23 cellular contexts compared by ENCODE assay signal in genomic region chr22:20219667-20220628, GRCh38. TPM values are rescaled to one million over a fixed set of nuclear protein-coding genes. Genes with fewer than 3 reads are reported as not detected.
A peak's percentile ranks its signal among the peaks of the same experiment; 100 is the strongest.
DNase-seq lines count a peak whose midpoint lies in the region; ATAC-seq, FAIRE-seq and TF ChIP-seq lines count a peak whose summit lies in the region.
"Had no signal": no experiment of that assay in that cellular context is flagged by ENCODE, and none has a peak within 500 bp of the region (broad histone marks: within the 10 kb centered on the region; RNA-seq: fewer than 3 reads in every experiment).

No MANE protein-coding gene starts in this region.

- H4K5ac ChIP-seq in IMR-90 (ENCODE audit: low read depth, low read length) = no peak overlapping the region

- TF ChIP-seq RAD21 in HepG2 (CRISPR knock-in tag; IDR thresholded peaks at IDR 0.05) (no peak), IMR-90 (IDR thresholded peaks at IDR 0.05; ENCODE audit: low read length) (no peak)

- H4K91ac ChIP-seq in IMR-90 (ENCODE audit: insufficient read depth, low read depth, low read length) (no peak overlapping the region), neuronal stem cell (ENCODE audit: low read depth, low read length, poor library complexity) (peak overlapping the region; percentile 76)

- H3K18ac ChIP-seq in IMR-90 (ENCODE audit: low read depth, low read length) (no peak overlapping the region), neuronal stem cell (ENCODE audit: low read length) (peak overlapping the region; percentile 76)

- no peak overlapping the region for H2AFZ ChIP-seq in HepG2 (ENCODE audit: low read length)
- peak overlapping the region; percentile 4 for H2AFZ ChIP-seq in IMR-90 (replicated peaks; ENCODE audit: low read length, poor library complexity)
- H2AFZ ChIP-seq in neuronal stem cell (ENCODE audit: low read length) = peak overlapping the region; percentile 62

- no peak overlapping the region for H2BK15ac ChIP-seq in IMR-90 (ENCODE audit: low read depth, low read length)
- H2BK15ac ChIP-seq in neuronal stem cell (ENCODE audit: low read length) = peak overlapping the region; percentile 70

- H3K27ac ChIP-seq in HepG2 (ENCODE audit: extremely low read length, insufficient read depth, low read length) (no peak overlapping the region), right lobe of liver (no peak overlapping the region), IMR-90 (ENCODE audit: insufficient read depth, low read length) (no peak overlapping the region), SJCRH30 (no peak overlapping the region), neuronal stem cell (replicated peaks; ENCODE audit: low read length) (no peak overlapping the region), ascending aorta (no peak overlapping the region)
- H3K27ac ChIP-seq: body of pancreas, heart right ventricle, neutrophil, psoas muscle, transverse colon had no signal

- H3K4me3 ChIP-seq in HepG2 (replicated peaks in 1 of 3; ENCODE audit: insufficient read depth in 1 of 3, low read depth in 2 of 3, low read length in 3 of 3) (no peak overlapping the region), right lobe of liver (no peak overlapping the region), IMR-90 (ENCODE audit: insufficient read depth, low read depth, low read length) (no peak overlapping the region), SJCRH30 (no peak overlapping the region), neuronal stem cell (ENCODE audit: low read length in 2 of 2) (no peak overlapping the region), ascending aorta (no peak overlapping the region)
- H3K4me3 ChIP-seq: body of pancreas, heart right ventricle, psoas muscle, transverse colon had no signal

- no peak overlapping the region for H3K56ac ChIP-seq in IMR-90 (ENCODE audit: extremely low read depth, insufficient read depth, low read length)

- no peak overlapping the region for H4K8ac ChIP-seq in IMR-90 (ENCODE audit: low read depth in 2 of 2, low read length in 2 of 2)
- H4K8ac ChIP-seq in neuronal stem cell (ENCODE audit: low read depth, low read length) = no peak overlapping the region

- peaks cover 2% of the 10 kb centered on the region; the same call in 1 of the 2 replicates for H3K9me1 ChIP-seq in IMR-90 (ENCODE audit: insufficient read depth, low read length)

- H3K79me1 ChIP-seq in IMR-90 (ENCODE audit: low read depth in 1 of 2, low read length in 2 of 2) = no peaks in the 10 kb centered on the region
- H3K79me1 ChIP-seq in neuronal stem cell (ENCODE audit: low read depth, low read length) = no peaks in the 10 kb centered on the region

- TF ChIP-seq CTCF in HepG2 (CRISPR knock-in tag; IDR thresholded peaks at IDR 0.05) (no peak), right lobe of liver (IDR thresholded peaks at IDR 0.05) (no peak), IMR-90 (conservative IDR thresholded peaks at IDR 0.05; ENCODE audit: low read depth, low read length) (no peak), ascending aorta (IDR thresholded peaks at IDR 0.05) (no peak)

- H3K4me1 ChIP-seq in HepG2 (ENCODE audit: insufficient read depth, low read length) (0 out of 2 replicates have a peak, but pooled peaks cover 10% of the 10 kb centered on the region), right lobe of liver (peaks cover 0 to 37% (median 14%) of the 10 kb centered on the region in 4 donors), IMR-90 (ENCODE audit: control insufficient read depth, insufficient read depth, low read length) (no peaks in the 10 kb centered on the region), SJCRH30 (no peaks in the 10 kb centered on the region), neuronal stem cell (ENCODE audit: control insufficient read depth in 2 of 2, insufficient read depth in 1 of 2, low read depth in 1 of 2, low read length in 2 of 2) (peaks cover 0 to 4% of the 10 kb centered on the region in 2 donors), ascending aorta (peaks cover 8 to 21% of the 10 kb centered on the region in 2 donors)
- H3K4me1 ChIP-seq: transverse colon had no signal

- CTCF ChIA-PET in HepG2 (lab: Yijun Ruan, JAX; ENCODE audit: low intra/inter-chr PET ratio, low total read pairs) = no interaction called here
- CTCF ChIA-PET in IMR-90 (lab: Yijun Ruan, JAX) = no interaction called here

- no peak overlapping the region for H3K14ac ChIP-seq in IMR-90 (replicated peaks; ENCODE audit: low read depth, low read length)
- H3K14ac ChIP-seq in neuronal stem cell (ENCODE audit: low read length) = peak overlapping the region; percentile 1

- H4K20me1 ChIP-seq in HepG2 (ENCODE audit: insufficient read depth, low read length) (no peaks in the 10 kb centered on the region), IMR-90 (ENCODE audit: insufficient read depth, low read length) (0 out of 2 replicates have a peak, but pooled peaks cover under 1% of the 10 kb centered on the region)

- intact Hi-C loops in HepG2 (cut with micrococcal nuclease; ENCODE audit: unreplicated experiment) (no loop called here), right lobe of liver (cut with DNase I) (no loop called here), IMR-90 (cut with micrococcal nuclease) (no loop called here), ascending aorta (cut with DNase I) (no loop called here)

- TF ChIP-seq POLR2A in HepG2 (IDR thresholded peaks at IDR 0.05; ENCODE audit: insufficient read depth in 1 of 2, low read depth in 2 of 2, low read length in 2 of 2) (no peak), right lobe of liver (IDR thresholded peaks at IDR 0.05) (no peak), IMR-90 (IDR thresholded peaks at IDR 0.05; ENCODE audit: low read depth, low read length) (no peak)

- DNase-seq in HepG2 (ENCODE audit: low spot score) = no peak
- no peak for DNase-seq in right lobe of liver
- no peak for DNase-seq in IMR-90
- peak; percentile 23 to 36 for DNase-seq in SJCRH30
- no peak for DNase-seq in neuronal stem cell (ENCODE audit: low spot score)
- DNase-seq in ascending aorta (ENCODE audit: low spot score in 2 of 2) = no peak
- no peak for DNase-seq in NCI-H1436 (lab: John Stamatoyannopoulos, UW)
- DNase-seq: activated CD8-positive, alpha-beta memory T cell treated with anti-CD3 and anti-CD28 coated beads for 24 hours; activated gamma-delta T cell treated with Interleukin-2 at 50 U/mL for 16 hours; activated naive CD8-positive, alpha-beta T cell treated with anti-CD3 and anti-CD28 coated beads, Interleukin-2, amount 50 U/mL, for 24 hours; activated T-cell treated with anti-CD3 and anti-CD28 coated beads, Interleukin-2, amount 50 U/mL, for 1 hour; body of pancreas; CD4-positive, alpha-beta T cell; heart right ventricle; left cardiac atrium; NCI-H2107; NCI-H526; psoas muscle; stimulated activated CD8-positive, alpha-beta memory T cell treated with anti-CD3 and anti-CD28 coated beads, Interleukin-4, amount 100 ng/mL, for 48 hours; transverse colon had no signal

- H3K79me2 ChIP-seq in HepG2 (ENCODE audit: insufficient read depth, low read length) = no peaks in the 10 kb centered on the region

- no peak overlapping the region for H2BK12ac ChIP-seq in neuronal stem cell (ENCODE audit: low read length)

- no peaks in the 10 kb centered on the region for H3K36me3 ChIP-seq in HepG2 (replicated peaks in 1 of 2; ENCODE audit: control insufficient read depth in 1 of 2, insufficient read depth in 2 of 2, low read length in 2 of 2)
- no peaks in the 10 kb centered on the region for H3K36me3 ChIP-seq in right lobe of liver
- H3K36me3 ChIP-seq in IMR-90 (ENCODE audit: control insufficient read depth, insufficient read depth, low read length) = no peaks in the 10 kb centered on the region
- no peaks in the 10 kb centered on the region for H3K36me3 ChIP-seq in SJCRH30
- H3K36me3 ChIP-seq in neuronal stem cell (replicated peaks in 1 of 2; ENCODE audit: control insufficient read depth in 2 of 2, insufficient read depth in 2 of 2, low read length in 2 of 2) = no peaks in the 10 kb centered on the region
- H3K36me3 ChIP-seq in ascending aorta = no peaks in the 10 kb centered on the region
- H3K36me3 ChIP-seq: heart right ventricle, neutrophil, transverse colon had no signal

- H3K4me2 ChIP-seq in HepG2 (ENCODE audit: low read depth, low read length) = no peak overlapping the region
- H3K4me2 ChIP-seq in IMR-90 (ENCODE audit: low read depth, low read length) = no peak overlapping the region
- no peak overlapping the region for H3K4me2 ChIP-seq in neuronal stem cell (ENCODE audit: insufficient read depth, low read length, poor library complexity, severe bottlenecking)

- H2BK5ac ChIP-seq in IMR-90 (ENCODE audit: low read depth, low read length, poor library complexity, severe bottlenecking) = no peak overlapping the region
- H2BK5ac ChIP-seq in neuronal stem cell (ENCODE audit: low read length) = peak overlapping the region; percentile 44

- ATAC-seq in HepG2 = no peak
- no peak for ATAC-seq in right lobe of liver
- no peak for ATAC-seq in IMR-90 (ENCODE audit: low read depth)
- no peak for ATAC-seq in HG03045 (IDR thresholded peaks at IDR 0.05; ENCODE audit: unreplicated experiment)
- ATAC-seq: activated naive CD8-positive, alpha-beta T cell treated with anti-CD3 and anti-CD28 coated beads, Interleukin-2, amount 50 U/mL, for 24 hours; body of pancreas; heart right ventricle; left cardiac atrium had no signal

- H2BK20ac ChIP-seq in IMR-90 (ENCODE audit: low read depth, low read length) = no peak overlapping the region

- H3K4ac ChIP-seq in IMR-90 (ENCODE audit: low read depth, low read length) (no peak overlapping the region), neuronal stem cell (ENCODE audit: low read length) (no peak overlapping the region)

- POLR2A ChIA-PET in HepG2 (lab: Yijun Ruan, JAX) = no interaction called here
- POLR2A ChIA-PET in IMR-90 (lab: Charles Lee; ENCODE audit: unreplicated experiment) = no interaction called here

- H3K9me3 ChIP-seq in HepG2 (ENCODE audit: low read length) = no peaks in the 10 kb centered on the region
- H3K9me3 ChIP-seq in right lobe of liver = no peaks in the 10 kb centered on the region
- peaks cover 6% of the 10 kb centered on the region for H3K9me3 ChIP-seq in IMR-90 (ENCODE audit: control insufficient read depth, insufficient read depth, low read length)
- no peaks in the 10 kb centered on the region for H3K9me3 ChIP-seq in SJCRH30 (replicated peaks)
- H3K9me3 ChIP-seq in neuronal stem cell (replicated peaks in 1 of 2; ENCODE audit: control insufficient read depth in 2 of 2, insufficient read depth in 1 of 2, low read depth in 1 of 2, low read length in 2 of 2) = peaks cover 7 to 8% of the 10 kb centered on the region in 2 donors
- no peaks in the 10 kb centered on the region for H3K9me3 ChIP-seq in ascending aorta
- H3K9me3 ChIP-seq: body of pancreas, neutrophil, psoas muscle, transverse colon had no signal

- H3K27me3 ChIP-seq in HepG2 (ENCODE audit: control insufficient read depth in 1 of 2, insufficient read depth in 2 of 2, low read length in 2 of 2) (peaks cover 1 to 24% of the 10 kb centered on the region in 2 experiments; a peak in 3 of 5 replicates), right lobe of liver (no peaks in the 10 kb centered on the region), IMR-90 (ENCODE audit: control insufficient read depth, insufficient read depth, low read length) (peaks cover 19% of the 10 kb centered on the region; the same call in 1 of the 2 replicates), SJCRH30 (no peaks in the 10 kb centered on the region; the same call in 1 of the 2 replicates), neuronal stem cell (ENCODE audit: control insufficient read depth in 3 of 3, insufficient read depth in 3 of 3, low read depth in 1 of 3, low read length in 3 of 3) (peaks cover 0 to 16% (median under 1%) of the 10 kb centered on the region in 3 experiments), ascending aorta (no peaks in the 10 kb centered on the region)
- H3K27me3 ChIP-seq: body of pancreas, heart right ventricle, neutrophil, transverse colon had no signal

- in situ Hi-C loops in HepG2 (cut with HindIII; ENCODE audit: extremely low pct_ligation_motif_present, low pct_unique_long_range_greater_than_20kb) (no loop called here), IMR-90 (cut with MboI; ENCODE audit: low sequenced_read_pairs) (no loop called here)

- FAIRE-seq in HepG2 (lab: Jason Lieb, UNC) = no peak
- FAIRE-seq: G401.6 had no signal

- H3K23ac ChIP-seq in IMR-90 (ENCODE audit: low read depth, low read length) (no peak overlapping the region), neuronal stem cell (ENCODE audit: low read depth, low read length, poor library complexity) (peak overlapping the region; percentile 78)

- no peak for TF ChIP-seq EP300 in HepG2 (IDR thresholded peaks at IDR 0.05; ENCODE audit: low read depth in 2 of 2, low read length in 2 of 2)
- TF ChIP-seq EP300 in HepG2 (CRISPR knock-in tag; IDR thresholded peaks at IDR 0.05; ENCODE audit: borderline replicate concordance) = no peak

- H2BK120ac ChIP-seq in IMR-90 (ENCODE audit: low read depth, low read length) (no peak overlapping the region), neuronal stem cell (ENCODE audit: low read depth, low read length) (peak overlapping the region; percentile 65)

- BruUV-seq in HepG2 (replicated peaks; lab: Mats Ljungman, UMichigan) (no TSS peak), IMR-90 (replicated peaks; lab: Mats Ljungman, UMichigan) (no TSS peak)

- dilution Hi-C loops in IMR-90 (cut with HindIII; ENCODE audit: low sequenced_read_pairs, unreplicated experiment) = no loop called here

- H2AK5ac ChIP-seq in IMR-90 (ENCODE audit: low read depth, low read length) = no peak overlapping the region
- H2AK5ac ChIP-seq in neuronal stem cell (ENCODE audit: low read depth, low read length) = peak overlapping the region; percentile 78

- no CpG with 5 or more reads among the region's 10 CpGs for WGBS in HepG2 (ENCODE audit: low lambda C conversion rate)
- WGBS in right lobe of liver (ENCODE audit: insufficient coverage, low coverage, low lambda C conversion rate, missing lambda C conversion rate) = 60% methylated on average over 1 of the region's 10 CpGs
- WGBS in IMR-90 (ENCODE audit: extremely low coverage in 2 of 2, insufficient read length in 1 of 2), 2 experiments = 78% methylated on average over 3 of the region's 10 CpGs; no CpG with 5 or more reads in 1 of the 2 experiments
- no CpG with 5 or more reads among the region's 10 CpGs for WGBS in neuronal stem cell (ENCODE audit: extremely low coverage in 2 of 2, insufficient read length in 2 of 2, insufficient replicate concordance in 1 of 2), 2 donors

- H3K9ac ChIP-seq in HepG2 (ENCODE audit: insufficient read depth, low read depth, low read length) = no peak overlapping the region
- H3K9ac ChIP-seq in IMR-90 (ENCODE audit: low read depth, low read length) = no peak overlapping the region
- peak overlapping the region; percentile 52 for H3K9ac ChIP-seq in neuronal stem cell (ENCODE audit: low read depth, low read length, poor library complexity)

- H2AK9ac ChIP-seq in IMR-90 (replicated peaks; ENCODE audit: low read depth, low read length, poor library complexity) = no peak overlapping the region

RNA-seq across cellular contexts. Expression of gene RTN4R, which starts 48.2 kb away (rescaled TPM):
- total RNA-seq in HepG2 (2016; rRNA removed; fragmentation: Illumina TruSeq; extraction: Trizol) = 0.11 and 0.22 TPM in 2 replicates
- 0.20 and 0.35 TPM in 2 replicates for total RNA-seq in HepG2 (2016; cell fraction: cytosol; rRNA removed; fragmentation: Illumina TruSeq; extraction: Trizol; ENCODE audit: low read depth)
- 0.10 and 0.35 TPM in 2 replicates for total RNA-seq in HepG2 (2016; cell fraction: insoluble cytoplasmic fraction; rRNA removed; fragmentation: Illumina TruSeq; extraction: Trizol)
- total RNA-seq in HepG2 (2016; cell fraction: membrane; rRNA removed; fragmentation: Illumina TruSeq; extraction: Trizol) = 0.49 and 0.93 TPM in 2 replicates
- 0.65 TPM in 1 of 2 replicates, not detected in the other for total RNA-seq in HepG2 (2016; cell fraction: nucleus; rRNA removed; fragmentation: Illumina TruSeq; extraction: Trizol)
- 0.54 and 0.77 TPM in 2 replicates for polyA plus RNA-seq in HepG2 (2011; rRNA removed)
- 0.36 and 1.4 TPM in 2 replicates for polyA plus RNA-seq in HepG2 (2011; cell fraction: cytosol; rRNA removed)
- 0.54 and 1.4 TPM in 2 replicates for polyA plus RNA-seq in HepG2 (2011; cell fraction: nucleus; rRNA removed)
- polyA plus RNA-seq in HepG2 (2012) = 0.07 and 0.17 TPM in 2 replicates
- polyA plus RNA-seq in HepG2 (2016; cell fraction: cytosol; fragmentation: Illumina TruSeq; extraction: Trizol; ENCODE audit: low read depth) = 0.42 and 0.51 TPM in 2 replicates
- polyA plus RNA-seq in HepG2 (2016; cell fraction: insoluble cytoplasmic fraction; fragmentation: Illumina TruSeq; extraction: Trizol; ENCODE audit: low read depth) = 0.57 and 0.67 TPM in 2 replicates
- 0.86 and 1.3 TPM in 2 replicates for polyA plus RNA-seq in HepG2 (2016; cell fraction: membrane; fragmentation: Illumina TruSeq; extraction: Trizol; ENCODE audit: low read depth)
- 0.70 and 1.5 TPM in 2 replicates for polyA plus RNA-seq in HepG2 (2016; cell fraction: nucleus; fragmentation: Illumina TruSeq; extraction: Trizol; ENCODE audit: insufficient read depth, low read depth)
- polyA minus RNA-seq in HepG2 (2011; rRNA and poly(A)+ RNA removed; ENCODE audit: low replicate concordance) = 2.3 and 4.0 TPM in 2 replicates
- polyA minus RNA-seq in HepG2 (2011; cell fraction: cytosol; rRNA and poly(A)+ RNA removed) = 0.99 and 1.4 TPM in 2 replicates
- not detected in 2 replicates for polyA minus RNA-seq in HepG2 (2011; cell fraction: nucleus; rRNA and poly(A)+ RNA removed)
- 10 to 100 TPM in 2 of 6 experiments, 1 to 10 TPM in 4; 3.0 to 12.4 (median 8.5) TPM for total RNA-seq in right lobe of liver
- total RNA-seq in IMR-90 (2012; rRNA removed) = 0.18 and 0.28 TPM in 2 replicates
- polyA plus RNA-seq in IMR-90 (2012; rRNA removed) = 0.94 and 1.2 TPM in 2 replicates
- polyA plus RNA-seq in IMR-90 (2012; cell fraction: cytosol; rRNA removed) = 0.74 and 1.8 TPM in 2 replicates
- polyA plus RNA-seq in IMR-90 (2012; cell fraction: nucleus; rRNA removed; ENCODE audit: low replicate concordance) = 0.83 and 1.5 TPM in 2 replicates
- 0.10 and 0.30 TPM in 2 replicates for total RNA-seq in SJCRH30 (2014; rRNA removed; shearing (Covaris generic))
- polyA plus RNA-seq in neuronal stem cell (2013, experiment 1 of 2) = 23.2 TPM
- polyA plus RNA-seq in neuronal stem cell (2013, experiment 2 of 2) = 22.9 TPM
- total RNA-seq in ascending aorta = 0.43 TPM

Comparison
In these comparisons a context has a peak if more than half of its experiments do, and no peak if none do; other contexts are left out.
1. DNase-seq: peak in SJCRH30 (2 of 2); none in HepG2 (single experiment), right lobe of liver (0 of 3), IMR-90 (single experiment), neuronal stem cell (single experiment), ascending aorta (0 of 2) and NCI-H1436 (single experiment).